In genomic region chr7:142301923-142302550, GRCh38 we compare ENCODE assay signal across 10 cellular contexts. TPM values are rescaled to one million over a fixed set of nuclear protein-coding genes. Genes with fewer than 3 reads are reported as not detected.
DNase-seq lines count a peak whose midpoint lies in the region; ATAC-seq, FAIRE-seq and TF ChIP-seq lines count a peak whose summit lies in the region.
"Had no signal": no experiment of that assay in that cellular context is flagged by ENCODE, and none has a peak within 500 bp of the region (broad histone marks: within the 10 kb centered on the region; RNA-seq: fewer than 3 reads in every experiment).

No MANE protein-coding gene starts in this region.

- ATAC-seq in upper lobe of right lung = no peak
- ATAC-seq in GM18517 (IDR thresholded peaks at IDR 0.05; ENCODE audit: unreplicated experiment) = no peak
- ATAC-seq in HG03571 (IDR thresholded peaks at IDR 0.05; ENCODE audit: unreplicated experiment) = no peak

- H3K9me3 Mint-ChIP-seq in MCF 10A (ENCODE audit: unreplicated experiment) = no peaks in the 10 kb centered on the region
- H3K9me3 Mint-ChIP-seq: activated B cell treated with CpG ODN at 0.5 μM for 24 hours had no signal

- no peak overlapping the region for H3K27ac Mint-ChIP-seq in MCF 10A (ENCODE audit: low read depth, unreplicated experiment)
- H3K27ac Mint-ChIP-seq: activated B cell treated with CpG ODN at 0.5 μM for 24 hours had no signal

- no peak overlapping the region for H3K27ac ChIP-seq in breast epithelium
- H3K27ac ChIP-seq in upper lobe of right lung = no peak overlapping the region
- no peak overlapping the region for H3K27ac ChIP-seq in substantia nigra (ENCODE audit: low read depth, low read length, poor library complexity, severe bottlenecking)

- no peaks in the 10 kb centered on the region for H3K4me1 Mint-ChIP-seq in MCF 10A (ENCODE audit: insufficient read depth, unreplicated experiment)
- H3K4me1 Mint-ChIP-seq: activated B cell treated with CpG ODN at 0.5 μM for 24 hours had no signal

- intact Hi-C loops in MCF 10A (cut with micrococcal nuclease) (loop anchor here (1.0 to 10.0 kb wide), 2 partner anchors 147 to 326 kb away; no protein-coding TSS in a partner anchor), breast epithelium (cut with DNase I; ENCODE audit: low total_unique reads) (no loop called here), upper lobe of right lung (cut with DNase I) (no loop called here)

- CTCF ChIA-PET in MCF 10A (lab: Yijun Ruan, JAX) = interaction anchor here (0.6 to 4.1 kb wide), 22 partner anchors 9 to 494 kb away, joined by 3 to 26 read pairs (median 4); partner anchors contain the start of gene TAS2R38

- TF ChIP-seq CTCF in MCF 10A (IDR thresholded peaks at IDR 0.05; ENCODE audit: unreplicated experiment) (peak; percentile 54), breast epithelium (IDR thresholded peaks at IDR 0.05) (peak in 1 of 3 donors; percentile 11), bronchial epithelial cell (IDR thresholded peaks at IDR 0.05; ENCODE audit: insufficient read depth, low read length, severe bottlenecking) (peak; percentile 61), upper lobe of right lung (IDR thresholded peaks at IDR 0.05) (peak; percentile 26)

- H3K27me3 ChIP-seq in breast epithelium = peaks cover 0 to 8% of the 10 kb centered on the region in 2 donors
- H3K27me3 ChIP-seq in bronchial epithelial cell (ENCODE audit: control insufficient read depth, insufficient read depth, low read length) = no peaks in the 10 kb centered on the region
- H3K27me3 ChIP-seq in upper lobe of right lung = no peaks in the 10 kb centered on the region

- no peak overlapping the region for H3K4me3 Mint-ChIP-seq in MCF 10A (ENCODE audit: unreplicated experiment)
- H3K4me3 Mint-ChIP-seq: activated B cell treated with CpG ODN at 0.5 μM for 24 hours had no signal

- POLR2A ChIA-PET in MCF 10A (lab: Yijun Ruan, JAX) = interaction anchor here (0.9 kb wide), 1 partner anchor 326 kb away, joined by 4 read pairs; no protein-coding TSS in a partner anchor

- no peaks in the 10 kb centered on the region for H3K36me3 Mint-ChIP-seq in MCF 10A (ENCODE audit: insufficient read depth, unreplicated experiment)

- no peak for FAIRE-seq in bronchial epithelial cell (lab: Jason Lieb, UNC)

- H3K4me3 ChIP-seq in breast epithelium (no peak overlapping the region), bronchial epithelial cell (ENCODE audit: low read depth, low read length) (no peak overlapping the region), upper lobe of right lung (no peak overlapping the region)
- H3K4me3 ChIP-seq: lung had no signal

- H3K4me1 ChIP-seq in breast epithelium = no peaks in the 10 kb centered on the region
- H3K4me1 ChIP-seq in upper lobe of right lung = no peaks in the 10 kb centered on the region

- peak; percentile 36 for DNase-seq in MCF 10A (ENCODE audit: unreplicated experiment)
- DNase-seq in breast epithelium (ENCODE audit: low spot score in 2 of 2) = no peak
- DNase-seq in Kasumi-1 (lab: John Stamatoyannopoulos, UW) = peak; percentile 82 to 89
- DNase-seq in bronchial epithelial cell (ENCODE audit: low read depth) = peak; percentile 22
- DNase-seq in upper lobe of right lung = no peak
- DNase-seq in substantia nigra (lab: John Stamatoyannopoulos, UW) = no peak
- DNase-seq: activated B cell treated with CpG ODN at 0.5 μM for 24 hours had no signal

- H3K27me3 Mint-ChIP-seq in MCF 10A (ENCODE audit: insufficient read depth, unreplicated experiment) = peaks cover 50% of the 10 kb centered on the region

- H3K9me3 ChIP-seq in breast epithelium = no peaks in the 10 kb centered on the region
- H3K9me3 ChIP-seq in upper lobe of right lung = no peaks in the 10 kb centered on the region

- no TSS peak for BruUV-seq in MCF 10A (replicated peaks; lab: Mats Ljungman, UMichigan)

- no peaks in the 10 kb centered on the region for H3K36me3 ChIP-seq in breast epithelium
- H3K36me3 ChIP-seq in bronchial epithelial cell (ENCODE audit: control insufficient read depth, insufficient read depth, low read length) = no peaks in the 10 kb centered on the region
- H3K36me3 ChIP-seq in upper lobe of right lung = no peaks in the 10 kb centered on the region

- TF ChIP-seq POLR2A in breast epithelium (IDR thresholded peaks at IDR 0.05) = no peak

RNA-seq across cellular contexts. Expression of gene PRSS58, which starts 44.2 kb away (rescaled TPM):
- total RNA-seq in MCF 10A (2022) = not detected in 2 replicates
- total RNA-seq in breast epithelium = not detected
- total RNA-seq in bronchial epithelial cell = not detected in 2 replicates
- total RNA-seq in upper lobe of right lung = not detected
- total RNA-seq: activated B cell treated with CpG ODN at 0.5 μM for 24 hours, lung had no signal

Comparison
In these comparisons a context has a peak if more than half of its experiments do, and no peak if none do; other contexts are left out.
1. DNase-seq: peak in MCF 10A (single experiment), Kasumi-1 (2 of 2) and bronchial epithelial cell (single experiment); none in breast epithelium (0 of 2), upper lobe of right lung (single experiment) and substantia nigra (0 of 49).